Comparison of ENCODE assay signal across 6 cellular contexts in genomic region chr17:41784207-41784744, GRCh38. TPM values are rescaled to one million over a fixed set of nuclear protein-coding genes. Genes with fewer than 3 reads are reported as not detected.
DNase-seq lines count a peak whose midpoint lies in the region; ATAC-seq and TF ChIP-seq lines count a peak whose summit lies in the region.

No MANE protein-coding gene starts in this region.

- H3K9ac ChIP-seq in colonic mucosa (ENCODE audit: low read depth in 2 of 2, low read length in 2 of 2): peak overlapping the region in 1 of 2 donors; percentile 92

- no peaks in the 10 kb centered on the region for H3K36me3 ChIP-seq in colonic mucosa

- peaks cover 4% of the 10 kb centered on the region for H3K36me3 Mint-ChIP-seq in progenitor cell of endocrine pancreas (ENCODE audit: insufficient read depth)

- peaks cover 3% of the 10 kb centered on the region for H3K4me1 ChIP-seq in colonic mucosa

- H3K4me3 ChIP-seq in colonic mucosa: peak overlapping the region; percentile 70

- peak overlapping the region; percentile 92 for H3K27ac ChIP-seq in colonic mucosa

- intact Hi-C loops in colonic mucosa (cut with DNase I): no loop called here

- peak overlapping the region; percentile 97 for H3K27ac Mint-ChIP-seq in progenitor cell of endocrine pancreas
- no peak overlapping the region for H3K27ac Mint-ChIP-seq in stimulated activated naive CD8-positive, alpha-beta T cell treated with anti-CD3 and anti-CD28 coated beads, Interleukin-15, amount 100 ng/mL, for 72 hours

- no peaks in the 10 kb centered on the region for H3K27me3 Mint-ChIP-seq in progenitor cell of endocrine pancreas
- peaks cover 44% of the 10 kb centered on the region for H3K27me3 Mint-ChIP-seq in stimulated activated naive CD8-positive, alpha-beta T cell treated with anti-CD3 and anti-CD28 coated beads, Interleukin-15, amount 100 ng/mL, for 72 hours

- no peaks in the 10 kb centered on the region for H3K9me3 Mint-ChIP-seq in progenitor cell of endocrine pancreas (ENCODE audit: low read depth)
- no peaks in the 10 kb centered on the region for H3K9me3 Mint-ChIP-seq in stimulated activated naive CD8-positive, alpha-beta T cell treated with anti-CD3 and anti-CD28 coated beads, Interleukin-15, amount 100 ng/mL, for 72 hours

- H3K27me3 ChIP-seq in colonic mucosa: no peaks in the 10 kb centered on the region

- TF ChIP-seq CTCF in colonic mucosa (IDR thresholded peaks at IDR 0.05) (no peak), progenitor cell of endocrine pancreas (IDR thresholded peaks at IDR 0.05; ENCODE audit: unreplicated experiment) (no peak)

- peak; percentile 81 for DNase-seq in HT-29 (ENCODE audit: low spot score)
- DNase-seq in colonic mucosa: peak; percentile 60
- no peak for DNase-seq in progenitor cell of endocrine pancreas (ENCODE audit: low spot score, unreplicated experiment)
- no peak for DNase-seq in stimulated activated naive CD8-positive, alpha-beta T cell treated with anti-CD3 and anti-CD28 coated beads, Interleukin-15, amount 100 ng/mL, for 72 hours
- DNase-seq in activated CD4-positive, CD25-positive, alpha-beta regulatory T cell (lab: John Stamatoyannopoulos, UW): no peak

- peak overlapping the region; percentile 81 for H3K4me3 Mint-ChIP-seq in progenitor cell of endocrine pancreas (ENCODE audit: low read depth)
- H3K4me3 Mint-ChIP-seq in stimulated activated naive CD8-positive, alpha-beta T cell treated with anti-CD3 and anti-CD28 coated beads, Interleukin-15, amount 100 ng/mL, for 72 hours: no peak overlapping the region

- peaks cover 34% of the 10 kb centered on the region for H3K4me1 Mint-ChIP-seq in progenitor cell of endocrine pancreas (ENCODE audit: low read depth)
- peaks cover 39% of the 10 kb centered on the region for H3K4me1 Mint-ChIP-seq in stimulated activated naive CD8-positive, alpha-beta T cell treated with anti-CD3 and anti-CD28 coated beads, Interleukin-15, amount 100 ng/mL, for 72 hours

- H3K9me3 ChIP-seq in colonic mucosa: no peaks in the 10 kb centered on the region

- no peak for ATAC-seq in GM18519 (IDR thresholded peaks at IDR 0.05; ENCODE audit: low FRiP score, unreplicated experiment)
- ATAC-seq in stimulated activated naive CD8-positive, alpha-beta T cell treated with anti-CD3 and anti-CD28 coated beads, Interleukin-15, amount 100 ng/mL, for 72 hours: no peak

RNA-seq across cellular contexts. Expression of gene JUP, which starts 2.2 kb away (rescaled TPM):
- total RNA-seq in HT-29 (2014; rRNA removed; shearing (Covaris generic)): 477 and 498 TPM in 2 replicates
- total RNA-seq in colonic mucosa (100 to 1,000 TPM; 317 to 353 TPM), progenitor cell of endocrine pancreas (195 and 199 TPM in 2 replicates)

RNA-seq across cellular contexts. Expression of gene P3H4, which starts 27.5 kb away (rescaled TPM):
- total RNA-seq in HT-29 (2014; rRNA removed; shearing (Covaris generic)): 45.2 and 54.7 TPM in 2 replicates
- total RNA-seq in colonic mucosa (10 to 100 TPM in 1 of 2 donors, 1 to 10 TPM in 1; 8.5 to 16.7 TPM), progenitor cell of endocrine pancreas (30.4 and 31.7 TPM in 2 replicates)

RNA-seq across cellular contexts. Expression of gene FKBP10, which starts 28.5 kb away (rescaled TPM):
- 52.4 and 68.0 TPM in 2 replicates for total RNA-seq in HT-29 (2014; rRNA removed; shearing (Covaris generic))
- total RNA-seq in colonic mucosa: 10 to 100 TPM; 10.3 to 12.8 TPM
- 154 and 155 TPM in 2 replicates for total RNA-seq in progenitor cell of endocrine pancreas

RNA-seq across cellular contexts. Expression of gene HAP1, which starts 49.8 kb away (rescaled TPM):
- not detected in 2 replicates for total RNA-seq in HT-29 (2014; rRNA removed; shearing (Covaris generic))
- total RNA-seq in colonic mucosa (under 1 TPM; 0.10 to 0.53 TPM), progenitor cell of endocrine pancreas (13.7 and 14.9 TPM in 2 replicates)

RNA-seq across cellular contexts. Expression of gene NT5C3B, which starts 51.8 kb away (rescaled TPM):
- total RNA-seq in HT-29 (2014; rRNA removed; shearing (Covaris generic)): 35.8 and 39.0 TPM in 2 replicates
- total RNA-seq in colonic mucosa (10 to 100 TPM; 19.5 to 20.2 TPM), progenitor cell of endocrine pancreas (105 and 115 TPM in 2 replicates)

Comparison
In these comparisons a context has a peak if more than half of its experiments do, and no peak if none do; other contexts are left out.
1. DNase-seq: peak in HT-29 (single experiment) and colonic mucosa (single experiment); none in progenitor cell of endocrine pancreas (single experiment), stimulated activated naive CD8-positive, alpha-beta T cell treated with anti-CD3 and anti-CD28 coated beads, Interleukin-15, amount 100 ng/mL, for 72 hours (0 of 2) and activated CD4-positive, CD25-positive, alpha-beta regulatory T cell (0 of 4).